In genomic region chr2:98445708-98446577, GRCh38 we compare ENCODE assay signal across 8 cellular contexts. TPM values are rescaled to one million over a fixed set of nuclear protein-coding genes. Genes with fewer than 3 reads are reported as not detected.
A peak's percentile ranks its signal among the peaks of the same experiment; 100 is the strongest.
DNase-seq lines count a peak whose midpoint lies in the region; ATAC-seq, FAIRE-seq and TF ChIP-seq lines count a peak whose summit lies in the region.

No MANE protein-coding gene starts in this region.

- H3K14ac ChIP-seq in H1 (ENCODE audit: insufficient read length), result no peak overlapping the region

- no peak overlapping the region for H4K91ac ChIP-seq in H1 (replicated peaks; ENCODE audit: insufficient read length, low read length)

- no peak overlapping the region for H4K8ac ChIP-seq in H1 (ENCODE audit: extremely low read depth, insufficient read depth, low read length)

- no peak overlapping the region for H3K18ac ChIP-seq in H1 (ENCODE audit: extremely low read depth, low read length)

- no peak overlapping the region for H2BK20ac ChIP-seq in H1 (ENCODE audit: low read length)

- H3K4ac ChIP-seq in H1 (replicated peaks; ENCODE audit: insufficient read length, low read depth, low read length), result no peak overlapping the region

- H3K9me3 Mint-ChIP-seq in activated CD8-positive, alpha-beta memory T cell treated with anti-CD3 and anti-CD28 coated beads, Interleukin-2, amount 10 ng/mL, durations not matched to agents 7 days and 5 days (ENCODE audit: low read depth), result peaks cover 3% of the 10 kb centered on the region

- H3K56ac ChIP-seq in H1 (replicated peaks; ENCODE audit: insufficient read length, low read depth, low read length), result no peak overlapping the region

- peaks cover 44% of the 10 kb centered on the region for H3K4me1 Mint-ChIP-seq in activated CD8-positive, alpha-beta memory T cell treated with anti-CD3 and anti-CD28 coated beads, Interleukin-2, amount 10 ng/mL, durations not matched to agents 7 days and 5 days

- peaks cover 32% of the 10 kb centered on the region for H3K36me3 Mint-ChIP-seq in activated CD8-positive, alpha-beta memory T cell treated with anti-CD3 and anti-CD28 coated beads, Interleukin-2, amount 10 ng/mL, durations not matched to agents 7 days and 5 days

- POLR2A ChIA-PET in SK-N-SH (lab: Yijun Ruan, JAX) (interaction anchor here (1.3 kb wide), 1 partner anchor 34 kb away, joined by 3 read pairs; no protein-coding TSS in a partner anchor), H1 (lab: Charles Lee; ENCODE audit: partially characterized antibody) (interaction anchor here (1.5 kb wide), 1 partner anchor 19 kb away, joined by 6 read pairs; no protein-coding TSS in a partner anchor)

- TF ChIP-seq RAD21 in SK-N-SH (IDR thresholded peaks at IDR 0.05; ENCODE audit: low read length) (no peak), H1 (IDR thresholded peaks at IDR 0.05 in 1 of 2, conservative IDR thresholded peaks at IDR 0.05 in 1 of 2; ENCODE audit: low read depth in 2 of 2, low read length in 2 of 2) (no peak)

- no peak overlapping the region; the same call in 1 of the 2 replicates for H2BK5ac ChIP-seq in H1 (ENCODE audit: low read depth, low read length)

- H3K4me3 Mint-ChIP-seq in activated CD8-positive, alpha-beta memory T cell treated with anti-CD3 and anti-CD28 coated beads, Interleukin-2, amount 10 ng/mL, durations not matched to agents 7 days and 5 days, result peak overlapping the region; percentile 88

- H3K27ac ChIP-seq in SK-N-SH (ENCODE audit: low read depth in 2 of 2, low read length in 1 of 2), result peak overlapping the region; percentile 50 to 67
- no peak overlapping the region for H3K27ac ChIP-seq in H1 (ENCODE audit: low read depth, low read length)

- H3K9me3 ChIP-seq in SK-N-SH (no peaks in the 10 kb centered on the region), H1 (ENCODE audit: insufficient read depth in 2 of 2, low read depth in 1 of 2, low read length in 1 of 2) (no peaks in the 10 kb centered on the region), neuron (ENCODE audit: low read length) (no peaks in the 10 kb centered on the region)

- no peaks in the 10 kb centered on the region for H3K9me2 ChIP-seq in SK-N-SH

- H3K27me3 Mint-ChIP-seq in activated CD8-positive, alpha-beta memory T cell treated with anti-CD3 and anti-CD28 coated beads, Interleukin-2, amount 10 ng/mL, durations not matched to agents 7 days and 5 days, result no peaks in the 10 kb centered on the region

- peaks cover 25% of the 10 kb centered on the region; the same call in 1 of the 2 replicates for H4K20me1 ChIP-seq in SK-N-SH (ENCODE audit: insufficient read depth)
- peaks cover 4 to 13% of the 10 kb centered on the region in 2 experiments for H4K20me1 ChIP-seq in H1 (replicated peaks in 1 of 2; ENCODE audit: control insufficient read depth in 1 of 2, insufficient read depth in 2 of 2, low read length in 2 of 2)

- H3F3A ChIP-seq in SK-N-SH (replicated peaks; ENCODE audit: insufficient read depth), result peaks cover 7% of the 10 kb centered on the region

- H3K36me3 ChIP-seq in SK-N-SH (replicated peaks in 1 of 2; ENCODE audit: control insufficient read depth in 1 of 2, insufficient read depth in 2 of 2, low read length in 1 of 2) (no peaks in the 10 kb centered on the region), H1 (ENCODE audit: control insufficient read depth in 2 of 4, insufficient read depth in 4 of 4, low read length in 3 of 4) (no peaks in the 10 kb centered on the region), neuron (ENCODE audit: insufficient read depth, low read length) (no peaks in the 10 kb centered on the region)

- H2AK5ac ChIP-seq in H1 (ENCODE audit: low read depth, low read length), result no peak overlapping the region; the same call in 1 of the 2 replicates

- H3K4me3 ChIP-seq in SK-N-SH (ENCODE audit: low read depth in 2 of 2, low read length in 1 of 2) (peak overlapping the region; percentile 67 to 84), H1 (ENCODE audit: extremely low read depth in 1 of 4, insufficient read depth in 2 of 4, low read depth in 3 of 4, low read length in 4 of 4) (peak overlapping the region; percentile 64 to 94 (median 80)), neuron (ENCODE audit: low read length) (peak overlapping the region; percentile 67)

- H3K4me2 ChIP-seq in SK-N-SH, result peak overlapping the region; percentile 73
- peak overlapping the region; percentile 85 for H3K4me2 ChIP-seq in H1 (ENCODE audit: insufficient read depth in 1 of 2, low read depth in 2 of 2, low read length in 2 of 2)

- no peak for TF ChIP-seq POLR2A in H1 (IDR thresholded peaks at IDR 0.05; ENCODE audit: control extremely low read depth in 1 of 2, low read depth in 2 of 2, low read length in 2 of 2)

- TF ChIP-seq EP300 in SK-N-SH (IDR thresholded peaks at IDR 0.05; ENCODE audit: borderline replicate concordance in 1 of 2, low read depth in 1 of 2, low read length in 1 of 2), result no peak
- TF ChIP-seq EP300 in H1 (IDR thresholded peaks at IDR 0.05; ENCODE audit: borderline replicate concordance in 1 of 2, low read depth in 2 of 2, low read length in 2 of 2), result no peak

- H3K27ac Mint-ChIP-seq in activated CD8-positive, alpha-beta memory T cell treated with anti-CD3 and anti-CD28 coated beads, Interleukin-2, amount 10 ng/mL, durations not matched to agents 7 days and 5 days, result peak overlapping the region; percentile 90

- H2BK12ac ChIP-seq in H1 (ENCODE audit: low read depth, low read length), result no peak overlapping the region

- H3K4me1 ChIP-seq in SK-N-SH (ENCODE audit: control insufficient read depth in 1 of 2, insufficient read depth in 2 of 2, low read depth in 1 of 2, low read length in 1 of 2) (peaks cover 8 to 18% of the 10 kb centered on the region in 2 experiments; a peak in 3 of 4 replicates), H1 (replicated peaks in 1 of 4; ENCODE audit: control insufficient read depth in 3 of 4, insufficient read depth in 4 of 4, low read length in 3 of 4) (peaks cover under 1 to 24% (median 23%) of the 10 kb centered on the region in 4 experiments; a peak in 6 of 7 replicates), neuron (ENCODE audit: insufficient read depth, low read length) (peaks cover 17% of the 10 kb centered on the region)

- TF ChIP-seq CTCF in SK-N-SH (IDR thresholded peaks at IDR 0.05) (no peak), H1 (IDR thresholded peaks at IDR 0.05; ENCODE audit: control extremely low read depth in 1 of 3, insufficient read depth in 1 of 3, low read depth in 1 of 3, low read length in 3 of 3) (no peak)

- H2BK120ac ChIP-seq in H1 (replicated peaks; ENCODE audit: low read depth, low read length), result no peak overlapping the region

- peaks cover 8% of the 10 kb centered on the region for H3K79me1 ChIP-seq in H1 (ENCODE audit: low read depth, low read length)

- ATAC-seq in activated CD8-positive, alpha-beta memory T cell treated with anti-CD3 and anti-CD28 coated beads, Interleukin-2, amount 10 ng/mL, durations not matched to agents 7 days and 5 days, result peak; percentile 18

- CTCF ChIA-PET in activated CD8-positive, alpha-beta memory T cell treated with anti-CD3 and anti-CD28 coated beads, Interleukin-2, amount 10 ng/mL, durations not matched to agents 7 days and 5 days (lab: Charles Lee), result interaction anchor here (0.9 to 7.1 kb wide), 10 partner anchors 7 to 73 kb away, joined by 3 to 79 read pairs (median 6); no protein-coding TSS in a partner anchor
- CTCF ChIA-PET in SK-N-SH (lab: Yijun Ruan, JAX) (interaction anchor here (1.5 to 2.6 kb wide), 3 partner anchors 33 to 391 kb away, joined by 3 to 11 read pairs (median 4); no protein-coding TSS in a partner anchor), H1 (lab: Charles Lee; ENCODE audit: partially characterized antibody) (interaction anchor here (1.0 to 2.7 kb wide), 4 partner anchors 11 to 97 kb away, joined by 3 to 8 read pairs (median 4); no protein-coding TSS in a partner anchor)

- peaks cover 8% of the 10 kb centered on the region for H3K23me2 ChIP-seq in H1 (ENCODE audit: low read depth, low read length)

- H2AFZ ChIP-seq in SK-N-SH (ENCODE audit: low read depth) (peak overlapping the region; percentile 93), H1 (ENCODE audit: low read length) (no peak overlapping the region), neuron (ENCODE audit: low read depth, low read length) (peak overlapping the region; percentile 15)

- peak overlapping the region; percentile 62 for H3K9ac ChIP-seq in SK-N-SH
- H3K9ac ChIP-seq in H1 (replicated peaks in 1 of 4; ENCODE audit: extremely low read depth in 1 of 4, low read depth in 3 of 4, low read length in 3 of 4), result peak overlapping the region in 2 of 4 experiments; percentile 30 to 39; a peak in 3 of 7 replicates

- no peak overlapping the region; the same call in 1 of the 2 replicates for H2BK15ac ChIP-seq in H1 (ENCODE audit: low read length)

- no peak overlapping the region for H3K23ac ChIP-seq in H1 (ENCODE audit: insufficient read length)

- H4K5ac ChIP-seq in H1 (ENCODE audit: insufficient read length, low read depth, low read length), result no peak overlapping the region

- FAIRE-seq in H1 (lab: Jason Lieb, UNC), result no peak

- peak; percentile 70 for DNase-seq in activated CD8-positive, alpha-beta memory T cell treated with anti-CD3 and anti-CD28 coated beads, Interleukin-2, amount 10 ng/mL, durations not matched to agents 7 days and 5 days
- DNase-seq in activated CD8-positive, alpha-beta memory T cell treated with anti-CD3 and anti-CD28 coated beads, Interleukin-2, amount 50 U/mL, for 48 hours, result no peak
- DNase-seq in SK-N-SH, result peak; percentile 42
- no peak for DNase-seq in H1 (ENCODE audit: low read depth in 1 of 2, low spot score in 2 of 2)
- DNase-seq in NCI-H510A treated with DMSO at 0.1 percent for 48 hours (lab: John Stamatoyannopoulos, UW), result no peak
- DNase-seq in GF-D8 (lab: John Stamatoyannopoulos, UW), result no peak
- no peak for DNase-seq in NCI-H2196 (lab: John Stamatoyannopoulos, UW; ENCODE audit: unreplicated experiment)

- H3K27me3 ChIP-seq in SK-N-SH (ENCODE audit: insufficient read depth) (no peaks in the 10 kb centered on the region), H1 (replicated peaks in 1 of 4; ENCODE audit: control insufficient read depth in 3 of 4, extremely low read depth in 1 of 4, insufficient read depth in 3 of 4, low read length in 3 of 4) (no peaks in the 10 kb centered on the region), neuron (ENCODE audit: insufficient read depth, low read length) (peaks cover 6% of the 10 kb centered on the region)

- H3K79me2 ChIP-seq in SK-N-SH (ENCODE audit: insufficient read depth), result peaks cover 58% of the 10 kb centered on the region
- H3K79me2 ChIP-seq in H1 (ENCODE audit: control insufficient read depth in 1 of 2, insufficient read depth in 2 of 2, low read length in 2 of 2), result peaks cover 11 to 57% of the 10 kb centered on the region in 2 experiments

- WGBS in SK-N-SH (ENCODE audit: low lambda C conversion rate), result 58% methylated on average over 18 of the region's 18 CpGs
- WGBS in H1 (ENCODE audit: extremely low coverage in 1 of 2, insufficient coverage in 1 of 2, insufficient read length in 1 of 2, insufficient replicate concordance in 2 of 2, low coverage in 1 of 2, low lambda C conversion rate in 2 of 2, missing lambda C conversion rate in 1 of 2), 2 experiments, result 55% methylated on average over 18 of the region's 18 CpGs; no CpG with 5 or more reads in 1 of the 2 experiments

RNA-seq across cellular contexts. Expression of gene INPP4A, which starts 1.3 kb away (rescaled TPM):
- total RNA-seq in activated CD8-positive, alpha-beta memory T cell treated with anti-CD3 and anti-CD28 coated beads, Interleukin-2, amount 10 ng/mL, durations not matched to agents 7 days and 5 days, result 100 to 1,000 TPM; 144 to 229 TPM
- polyA plus RNA-seq in SK-N-SH (2012; rRNA removed), result 15.0 and 18.3 TPM in 2 replicates
- polyA plus RNA-seq in SK-N-SH (2012; cell fraction: cytosol; rRNA removed), result 7.8 and 12.0 TPM in 2 replicates
- 31.3 and 31.4 TPM in 2 replicates for polyA plus RNA-seq in SK-N-SH (2012; cell fraction: nucleus; rRNA removed)
- 34.3 and 36.4 TPM in 2 replicates for total RNA-seq in H1 (2021; fragmentation: NEBNext Ultra II Directional; extraction: Animal tissue kit (Norgen Biotek cat#: 25700))
- polyA plus RNA-seq in H1 (2011; rRNA removed), result 25.6 and 38.6 TPM in 2 replicates
- polyA plus RNA-seq in H1 (2011; cell fraction: cytosol; rRNA removed), result 32.2 TPM
- 100 TPM for polyA plus RNA-seq in H1 (2011; cell fraction: nucleus; rRNA removed)
- 21.4 to 36.6 TPM (median 30.9 TPM) in 4 replicates for polyA plus RNA-seq in H1 (2012, experiment 1 of 2)
- polyA plus RNA-seq in H1 (2012, experiment 2 of 2), result 5.1 TPM
- 8.9 TPM for polyA plus RNA-seq in H1 (2013, experiment 1 of 2)
- 8.7 TPM for polyA plus RNA-seq in H1 (2013, experiment 2 of 2)
- 112 and 124 TPM in 2 replicates for polyA minus RNA-seq in H1 (2011; rRNA and poly(A)+ RNA removed)
- 55.2 TPM for polyA minus RNA-seq in H1 (2011; cell fraction: cytosol; rRNA and poly(A)+ RNA removed)
- polyA minus RNA-seq in H1 (2011; cell fraction: nucleus; rRNA and poly(A)+ RNA removed), result 97.0 TPM

Comparison
In these comparisons a context has a peak if more than half of its experiments do, and no peak if none do; other contexts are left out.
1. DNase-seq: peak in activated CD8-positive, alpha-beta memory T cell treated with anti-CD3 and anti-CD28 coated beads, Interleukin-2, amount 10 ng/mL, durations not matched to agents 7 days and 5 days (single experiment) and SK-N-SH (single experiment); none in activated CD8-positive, alpha-beta memory T cell treated with anti-CD3 and anti-CD28 coated beads, Interleukin-2, amount 50 U/mL, for 48 hours (single experiment), H1 (0 of 2), NCI-H510A treated with DMSO at 0.1 percent for 48 hours (single experiment), GF-D8 (single experiment) and NCI-H2196 (single experiment).
2. Peak in every context shown above with its lines, with median percentiles within 50 percentile points of each other: H3K4me3 ChIP-seq.